In the genomic region with DNA sequence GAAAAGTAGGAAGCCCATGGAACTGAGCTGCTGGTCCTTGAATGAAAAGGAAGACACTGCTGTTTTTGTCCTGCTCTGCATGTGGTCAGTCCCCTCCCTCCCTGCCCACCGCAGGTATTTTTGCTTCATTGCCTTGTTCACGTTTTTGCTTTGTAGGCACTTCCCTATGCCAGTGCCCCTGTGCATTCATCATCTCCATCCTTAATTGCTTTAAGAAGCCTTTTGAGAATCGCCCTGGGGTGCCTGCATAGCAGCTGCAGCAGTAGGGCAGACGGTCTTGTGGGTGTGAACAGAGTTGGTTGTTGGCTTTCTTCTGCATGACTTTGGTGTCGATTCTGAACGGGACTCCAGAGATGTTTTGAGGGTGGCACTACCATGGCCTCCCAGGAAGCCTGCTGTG, we compare ENCODE assay signal across 12 cellular contexts.
DNase-seq lines count a peak whose midpoint lies in the region; ATAC-seq and TF ChIP-seq lines count a peak whose summit lies in the region.
"Had no signal": no experiment of that assay in that cellular context is flagged by ENCODE, and none has a peak within 500 bp of the region (broad histone marks: within the 10 kb centered on the region; RNA-seq: fewer than 3 reads in every experiment).

No MANE protein-coding gene starts in this region.

- peak overlapping the region; percentile 18 for H3K27ac Mint-ChIP-seq in activated CD8-positive, alpha-beta T cell treated with anti-CD3 and anti-CD28 coated beads for 36 hours

- peak; percentile 67 for DNase-seq in H7
- no peak for DNase-seq in activated CD8-positive, alpha-beta T cell treated with anti-CD3 and anti-CD28 coated beads for 36 hours
- no peak for DNase-seq in lower lobe of right lung
- DNase-seq in HCEC 1CT, result no peak
- DNase-seq in HuH-7 (ENCODE audit: low spot score), result no peak
- no peak for DNase-seq in iPS-NIHi7 (ENCODE audit: extremely low spot score)
- DNase-seq: mucosa of descending colon, NCI-H1694 had no signal

- intact Hi-C loops in activated CD8-positive, alpha-beta T cell treated with anti-CD3 and anti-CD28 coated beads for 36 hours (cut with micrococcal nuclease), result loop anchor here (10.0 kb wide), 1 partner anchor 98 kb away; the partner anchor contains the start of gene CABLES1
- intact Hi-C loops in lower lobe of right lung (cut with DNase I), result no loop called here

- H3K4me3 ChIP-seq in BLaER1 (no peak overlapping the region), H7 (ENCODE audit: insufficient read depth, low read depth, low read length) (no peak overlapping the region), lower lobe of right lung (no peak overlapping the region)
- H3K4me3 ChIP-seq: adrenal gland, mucosa of descending colon, Peyer's patch had no signal

- peak overlapping the region; percentile 61 for H3K27ac ChIP-seq in BLaER1
- H3K27ac ChIP-seq in lower lobe of right lung, result peak overlapping the region; percentile 63

- H3K9ac ChIP-seq in BLaER1, result no peak overlapping the region

- H3K9me3 Mint-ChIP-seq in activated CD8-positive, alpha-beta T cell treated with anti-CD3 and anti-CD28 coated beads for 36 hours, result peaks cover 11% of the 10 kb centered on the region

- H3K9me3 ChIP-seq in BLaER1 (no peaks in the 10 kb centered on the region), lower lobe of right lung (no peaks in the 10 kb centered on the region)
- H3K9me3 ChIP-seq: adrenal gland, mucosa of descending colon, Peyer's patch had no signal

- peaks cover 18% of the 10 kb centered on the region for H3K36me3 Mint-ChIP-seq in activated CD8-positive, alpha-beta T cell treated with anti-CD3 and anti-CD28 coated beads for 36 hours (ENCODE audit: low read depth)

- no peak for ATAC-seq in activated CD8-positive, alpha-beta T cell treated with anti-CD3 and anti-CD28 coated beads for 36 hours
- ATAC-seq in lower lobe of right lung (no peak), GM18858 (IDR thresholded peaks at IDR 0.05; ENCODE audit: unreplicated experiment) (no peak)

- H3K4me2 ChIP-seq in BLaER1, result peak overlapping the region; percentile 75

- CTCF ChIA-PET in activated CD8-positive, alpha-beta T cell treated with anti-CD3 and anti-CD28 coated beads for 36 hours (lab: Charles Lee), result interaction anchor here (0.5 to 1.0 kb wide), 2 partner anchors 36 to 890 kb away, joined by 3 to 5 read pairs; no protein-coding TSS in a partner anchor

- POLR2A ChIA-PET in activated CD8-positive, alpha-beta T cell treated with anti-CD3 and anti-CD28 coated beads for 36 hours (lab: Charles Lee), result no interaction called here

- peaks cover 96% of the 10 kb centered on the region for H3K4me1 ChIP-seq in BLaER1
- peaks cover 59% of the 10 kb centered on the region for H3K4me1 ChIP-seq in lower lobe of right lung

- no peaks in the 10 kb centered on the region for H3K27me3 Mint-ChIP-seq in activated CD8-positive, alpha-beta T cell treated with anti-CD3 and anti-CD28 coated beads for 36 hours

- peaks cover 39% of the 10 kb centered on the region for H3K4me1 Mint-ChIP-seq in activated CD8-positive, alpha-beta T cell treated with anti-CD3 and anti-CD28 coated beads for 36 hours (ENCODE audit: low read depth)

- no peak for TF ChIP-seq CTCF in activated CD8-positive, alpha-beta T cell treated with anti-CD3 and anti-CD28 coated beads for 36 hours (IDR thresholded peaks at IDR 0.05)
- no peak for TF ChIP-seq CTCF in lower lobe of right lung (IDR thresholded peaks at IDR 0.05)

- no peak overlapping the region for H3K4me3 Mint-ChIP-seq in activated CD8-positive, alpha-beta T cell treated with anti-CD3 and anti-CD28 coated beads for 36 hours

- no peaks in the 10 kb centered on the region for H4K20me1 ChIP-seq in BLaER1

- H3K27me3 ChIP-seq in BLaER1 (no peaks in the 10 kb centered on the region), H7 (ENCODE audit: control insufficient read depth, insufficient read depth, low read length) (no peaks in the 10 kb centered on the region), lower lobe of right lung (ENCODE audit: low read depth) (no peaks in the 10 kb centered on the region)
- H3K27me3 ChIP-seq: adrenal gland, Peyer's patch had no signal

- H3K36me3 ChIP-seq in BLaER1 (no peaks in the 10 kb centered on the region), H7 (replicated peaks; ENCODE audit: control insufficient read depth, insufficient read depth, low read length) (peaks cover 4% of the 10 kb centered on the region), lower lobe of right lung (peaks cover 7% of the 10 kb centered on the region)
- H3K36me3 ChIP-seq: adrenal gland had no signal
